ENCODE assay signal across 16 cellular contexts in the genomic region with DNA sequence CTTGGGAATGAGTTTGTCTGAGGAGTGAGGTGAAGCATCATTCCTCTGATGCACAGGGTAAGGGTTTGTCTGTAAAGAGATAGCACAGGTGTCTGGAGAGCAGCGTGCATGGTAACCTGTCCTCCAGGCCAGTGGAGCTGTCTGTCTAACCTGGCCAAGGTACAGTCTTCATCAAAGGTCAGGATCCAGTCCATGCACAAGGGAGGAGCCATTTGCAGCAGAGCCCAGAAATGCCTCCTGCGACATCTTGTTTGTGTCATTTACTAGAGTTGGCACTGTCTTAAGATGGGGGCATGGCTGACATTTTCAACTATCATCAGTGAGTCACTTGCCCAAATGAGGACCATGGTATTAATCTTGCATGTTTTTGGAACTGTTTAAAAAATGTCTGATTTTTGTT.
DNase-seq lines count a peak whose midpoint lies in the region; ATAC-seq and TF ChIP-seq lines count a peak whose summit lies in the region.
"Had no signal": no experiment of that assay in that cellular context is flagged by ENCODE, and none has a peak within 500 bp of the region (broad histone marks: within the 10 kb centered on the region; RNA-seq: fewer than 3 reads in every experiment).

No MANE protein-coding gene starts in this region.

- H3K4me1 ChIP-seq in hepatocyte (ENCODE audit: insufficient read depth): no peaks in the 10 kb centered on the region
- H3K4me1 ChIP-seq in transverse colon: peaks cover 0 to 32% (median 18%) of the 10 kb centered on the region in 4 donors

- H3K27me3 ChIP-seq in hepatocyte (no peaks in the 10 kb centered on the region), transverse colon (no peaks in the 10 kb centered on the region)
- H3K27me3 ChIP-seq: MG63 had no signal

- H2AFZ ChIP-seq in hepatocyte: no peak overlapping the region

- H4K20me1 ChIP-seq in hepatocyte (ENCODE audit: insufficient read depth, poor library complexity, severe bottlenecking): no peaks in the 10 kb centered on the region

- no peaks in the 10 kb centered on the region for H3K79me2 ChIP-seq in hepatocyte

- H3K27me3 Mint-ChIP-seq in activated naive CD8-positive, alpha-beta T cell treated with anti-CD3 and anti-CD28 coated beads, Interleukin-2, amount 50 U/mL, for 24 hours: peaks cover 2% of the 10 kb centered on the region
- no peaks in the 10 kb centered on the region for H3K27me3 Mint-ChIP-seq in activated naive CD8-positive, alpha-beta T cell treated with anti-CD3 and anti-CD28 coated beads for 36 hours

- DNase-seq in activated naive CD8-positive, alpha-beta T cell treated with anti-CD3 and anti-CD28 coated beads, Interleukin-2, amount 50 U/mL, for 24 hours: no peak
- no peak for DNase-seq in activated naive CD8-positive, alpha-beta T cell treated with anti-CD3 and anti-CD28 coated beads for 36 hours
- DNase-seq in MV-4-11 (lab: John Stamatoyannopoulos, UW) (peak; percentile 32), hepatocyte (ENCODE audit: low spot score) (no peak), transverse colon (peak; percentile 21), HCEC 1CT (no peak)
- DNase-seq: COR-L47, DMS53, Karpas-422, MG63, NCI-H187 treated with DMSO at 0.1 percent for 48 hours, NCI-H345, NCI-H526 treated with DMSO at 0.1 percent for 48 hours, SHP77 treated with DMSO at 0.1 percent for 48 hours had no signal

- H3K4me2 ChIP-seq in hepatocyte: peak overlapping the region; percentile 36

- H3K9me3 Mint-ChIP-seq in activated naive CD8-positive, alpha-beta T cell treated with anti-CD3 and anti-CD28 coated beads, Interleukin-2, amount 50 U/mL, for 24 hours: peaks cover 3% of the 10 kb centered on the region
- no peaks in the 10 kb centered on the region for H3K9me3 Mint-ChIP-seq in activated naive CD8-positive, alpha-beta T cell treated with anti-CD3 and anti-CD28 coated beads for 36 hours

- TF ChIP-seq CTCF in hepatocyte (IDR thresholded peaks at IDR 0.05; ENCODE audit: poor library complexity) (no peak), transverse colon (IDR thresholded peaks at IDR 0.05) (no peak)

- H3K4me3 ChIP-seq in hepatocyte (no peak overlapping the region), transverse colon (no peak overlapping the region)
- H3K4me3 ChIP-seq: MG63 had no signal

- in situ Hi-C loops in transverse colon (cut with MboI; ENCODE audit: low pct_ligation_motif_present in 1 of 4, low pct_unique_long_range_greater_than_20kb in 1 of 4, low sequenced_read_pairs in 3 of 4): loop anchor here in 1 of 4 donors (25.0 kb wide), 1 partner anchor 355 kb away; a partner anchor contains a TSS

- H3K27ac ChIP-seq in hepatocyte (no peak overlapping the region), transverse colon (peak overlapping the region; percentile 67 to 80 (median 74))
- H3K27ac ChIP-seq: C4-2B had no signal

- no peak overlapping the region for H3K4me3 Mint-ChIP-seq in activated naive CD8-positive, alpha-beta T cell treated with anti-CD3 and anti-CD28 coated beads, Interleukin-2, amount 50 U/mL, for 24 hours
- no peak overlapping the region for H3K4me3 Mint-ChIP-seq in activated naive CD8-positive, alpha-beta T cell treated with anti-CD3 and anti-CD28 coated beads for 36 hours

- TF ChIP-seq EP300 in transverse colon (IDR thresholded peaks at IDR 0.05; ENCODE audit: low read depth): no peak

- TF ChIP-seq POLR2A in transverse colon (IDR thresholded peaks at IDR 0.05): no peak

- WGBS in hepatocyte (ENCODE audit: low lambda C conversion rate, missing lambda C conversion rate): 86% methylated on average over 2 of the region's 2 CpGs
- WGBS in transverse colon (ENCODE audit: low coverage in 1 of 2), 2 donors: 60 to 64% methylated on average over 1 to 2 of the region's 2 CpGs

- H3K4me1 Mint-ChIP-seq in activated naive CD8-positive, alpha-beta T cell treated with anti-CD3 and anti-CD28 coated beads, Interleukin-2, amount 50 U/mL, for 24 hours: peaks cover 37% of the 10 kb centered on the region
- peaks cover 21% of the 10 kb centered on the region for H3K4me1 Mint-ChIP-seq in activated naive CD8-positive, alpha-beta T cell treated with anti-CD3 and anti-CD28 coated beads for 36 hours

- intact Hi-C loops in transverse colon (cut with DNase I; ENCODE audit: low total_unique reads): no loop called here

- H3K9me3 ChIP-seq in hepatocyte (ENCODE audit: low read depth): no peaks in the 10 kb centered on the region
- no peaks in the 10 kb centered on the region for H3K9me3 ChIP-seq in transverse colon
- H3K9me3 ChIP-seq: MG63 had no signal

- no peaks in the 10 kb centered on the region for H3K36me3 Mint-ChIP-seq in activated naive CD8-positive, alpha-beta T cell treated with anti-CD3 and anti-CD28 coated beads, Interleukin-2, amount 50 U/mL, for 24 hours (ENCODE audit: low read depth)
- peaks cover 2% of the 10 kb centered on the region for H3K36me3 Mint-ChIP-seq in activated naive CD8-positive, alpha-beta T cell treated with anti-CD3 and anti-CD28 coated beads for 36 hours

- peak; percentile 29 for ATAC-seq in activated naive CD8-positive, alpha-beta T cell treated with anti-CD3 and anti-CD28 coated beads, Interleukin-2, amount 50 U/mL, for 24 hours
- no peak for ATAC-seq in GM18511 (IDR thresholded peaks at IDR 0.05; ENCODE audit: unreplicated experiment)

- no peaks in the 10 kb centered on the region for H3K9me2 ChIP-seq in hepatocyte (replicated peaks; ENCODE audit: insufficient read depth)

- no peaks in the 10 kb centered on the region for H3K36me3 ChIP-seq in hepatocyte (replicated peaks; ENCODE audit: insufficient read depth, low read depth)
- H3K36me3 ChIP-seq in transverse colon: no peaks in the 10 kb centered on the region
- H3K36me3 ChIP-seq: MG63 had no signal

- H3K27ac Mint-ChIP-seq in activated naive CD8-positive, alpha-beta T cell treated with anti-CD3 and anti-CD28 coated beads, Interleukin-2, amount 50 U/mL, for 24 hours: peak overlapping the region; percentile 4
- H3K27ac Mint-ChIP-seq in activated naive CD8-positive, alpha-beta T cell treated with anti-CD3 and anti-CD28 coated beads for 36 hours: no peak overlapping the region

Comparison
In these comparisons a context has a peak if more than half of its experiments do, and no peak if none do; other contexts are left out.
1. DNase-seq: peak in MV-4-11 (single experiment) and transverse colon (single experiment); none in activated naive CD8-positive, alpha-beta T cell treated with anti-CD3 and anti-CD28 coated beads, Interleukin-2, amount 50 U/mL, for 24 hours (single experiment), activated naive CD8-positive, alpha-beta T cell treated with anti-CD3 and anti-CD28 coated beads for 36 hours (single experiment), hepatocyte (single experiment) and HCEC 1CT (single experiment).